Comparison of ENCODE assay signal across 8 cellular contexts in the genomic region with DNA sequence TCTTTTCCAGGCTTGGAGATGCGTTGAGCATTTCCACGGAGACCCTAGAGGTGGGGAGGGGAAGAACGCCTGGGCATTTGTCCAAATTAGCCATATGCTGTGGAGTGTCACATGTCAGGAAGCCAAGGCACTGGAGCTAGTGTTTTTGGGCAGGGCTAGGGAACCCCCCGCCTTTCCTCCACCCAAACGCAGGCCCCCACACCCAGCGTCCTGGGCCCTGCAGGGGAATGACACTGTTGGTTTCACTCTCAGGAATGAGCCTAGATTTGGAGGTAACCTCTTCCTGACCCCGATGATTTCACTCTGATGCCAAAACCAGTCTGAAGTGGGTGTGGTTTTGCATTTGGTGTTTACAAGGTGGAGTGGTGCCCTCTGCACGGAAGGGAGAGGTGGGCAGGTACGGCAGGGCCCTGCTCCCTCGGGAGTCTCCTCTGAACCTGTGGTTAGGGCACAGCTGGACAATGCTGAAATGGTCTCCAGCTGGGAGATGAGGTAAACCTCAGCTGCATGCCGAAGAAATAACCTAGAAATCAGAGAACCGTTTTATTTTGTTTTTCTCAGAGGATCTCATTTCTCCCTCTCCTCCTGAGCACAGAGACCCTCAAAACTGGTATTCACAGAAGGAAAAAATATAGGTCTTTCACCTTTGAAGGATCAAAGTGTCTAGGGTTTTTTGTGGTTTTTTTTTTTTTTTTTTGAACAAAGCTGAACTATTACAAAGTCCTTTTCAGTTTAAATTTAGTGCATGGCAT. TPM values are rescaled to one million over a fixed set of nuclear protein-coding genes. Genes with fewer than 3 reads are reported as not detected.
DNase-seq lines count a peak whose midpoint lies in the region; ATAC-seq and TF ChIP-seq lines count a peak whose summit lies in the region.

No MANE protein-coding gene starts in this region.

- H4K8ac ChIP-seq in mesendoderm (ENCODE audit: low read depth, low read length): no peak overlapping the region

- no peak overlapping the region for H3K4me2 ChIP-seq in mesendoderm (ENCODE audit: low read length)

- H2BK15ac ChIP-seq in mesendoderm (replicated peaks; ENCODE audit: low read depth): no peak overlapping the region

- no peak overlapping the region for H3K9ac ChIP-seq in mesendoderm (ENCODE audit: low read length)

- no peak overlapping the region for H2AK5ac ChIP-seq in mesendoderm (ENCODE audit: low read length)

- no CpG with 5 or more reads among the region's 12 CpGs for WGBS in mesendoderm (ENCODE audit: extremely low coverage, insufficient coverage, low lambda C conversion rate)

- ATAC-seq in HG03565 (IDR thresholded peaks at IDR 0.05; ENCODE audit: unreplicated experiment): peak; percentile 57

- POLR2A ChIA-PET in activated CD4-positive, alpha-beta T cell treated with anti-CD3 and anti-CD28 coated beads, Interleukin-2, amount 10 ng/mL, durations not matched to agents 7 days and 5 days (lab: Charles Lee): no interaction called here

- H3K36me3 Mint-ChIP-seq in activated CD4-positive, alpha-beta T cell treated with anti-CD3 and anti-CD28 coated beads, Interleukin-2, amount 10 ng/mL, durations not matched to agents 7 days and 5 days (ENCODE audit: low read depth): peaks cover 11% of the 10 kb centered on the region
- no peaks in the 10 kb centered on the region for H3K36me3 Mint-ChIP-seq in glutamatergic neuron (ENCODE audit: unreplicated experiment)

- H3K27me3 ChIP-seq in mesendoderm (ENCODE audit: insufficient read depth, low read length, poor library complexity): no peaks in the 10 kb centered on the region

- peaks cover 2% of the 10 kb centered on the region for H3K79me2 ChIP-seq in mesendoderm (ENCODE audit: control insufficient read depth, insufficient read depth, low read length)

- CTCF ChIA-PET in activated CD4-positive, alpha-beta T cell treated with anti-CD3 and anti-CD28 coated beads, Interleukin-2, amount 10 ng/mL, durations not matched to agents 7 days and 5 days (lab: Charles Lee): interaction anchor here (0.8 to 2.9 kb wide), 8 partner anchors 9 to 429 kb away, joined by 3 to 14 read pairs (median 3); no protein-coding TSS in a partner anchor

- H3K4me1 ChIP-seq in mesendoderm (ENCODE audit: control insufficient read depth, low read depth, low read length): no peaks in the 10 kb centered on the region

- H3K27ac ChIP-seq in mesendoderm (ENCODE audit: low read depth, low read length): no peak overlapping the region

- no peak overlapping the region for H3K56ac ChIP-seq in mesendoderm (ENCODE audit: low read length)

- no peak overlapping the region for H4K5ac ChIP-seq in mesendoderm (ENCODE audit: low read length)

- TF ChIP-seq CTCF in GM20000 (IDR thresholded peaks at IDR 0.05; ENCODE audit: extremely low read depth, missing control alignments): no peak
- TF ChIP-seq CTCF in glutamatergic neuron (IDR thresholded peaks at IDR 0.05; ENCODE audit: partially characterized antibody, unreplicated experiment): peak; percentile 24

- no peaks in the 10 kb centered on the region for H3K9me3 Mint-ChIP-seq in activated CD4-positive, alpha-beta T cell treated with anti-CD3 and anti-CD28 coated beads, Interleukin-2, amount 10 ng/mL, durations not matched to agents 7 days and 5 days
- H3K9me3 Mint-ChIP-seq in glutamatergic neuron (ENCODE audit: unreplicated experiment): peaks cover 4% of the 10 kb centered on the region

- H3K79me1 ChIP-seq in mesendoderm (ENCODE audit: low read length): peaks cover 11% of the 10 kb centered on the region

- no peak overlapping the region for H3K4ac ChIP-seq in mesendoderm (ENCODE audit: low read depth, low read length)

- peaks cover 37% of the 10 kb centered on the region for H3K4me1 Mint-ChIP-seq in activated CD4-positive, alpha-beta T cell treated with anti-CD3 and anti-CD28 coated beads, Interleukin-2, amount 10 ng/mL, durations not matched to agents 7 days and 5 days
- peaks cover 34% of the 10 kb centered on the region for H3K4me1 Mint-ChIP-seq in glutamatergic neuron (ENCODE audit: low read depth, unreplicated experiment)

- H3K27me3 Mint-ChIP-seq in activated CD4-positive, alpha-beta T cell treated with anti-CD3 and anti-CD28 coated beads, Interleukin-2, amount 10 ng/mL, durations not matched to agents 7 days and 5 days: no peaks in the 10 kb centered on the region
- H3K27me3 Mint-ChIP-seq in glutamatergic neuron (ENCODE audit: unreplicated experiment): peaks cover 4% of the 10 kb centered on the region

- no peak overlapping the region for H3K4me3 ChIP-seq in mesendoderm (ENCODE audit: low read length)

- H2BK120ac ChIP-seq in mesendoderm (ENCODE audit: low read depth, low read length): no peak overlapping the region

- H2BK5ac ChIP-seq in mesendoderm (ENCODE audit: low read length): no peak overlapping the region

- peak overlapping the region; percentile 85 for H3K27ac Mint-ChIP-seq in activated CD4-positive, alpha-beta T cell treated with anti-CD3 and anti-CD28 coated beads, Interleukin-2, amount 10 ng/mL, durations not matched to agents 7 days and 5 days
- H3K27ac Mint-ChIP-seq in glutamatergic neuron (ENCODE audit: unreplicated experiment): peak overlapping the region; percentile 93

- H3K4me3 Mint-ChIP-seq in activated CD4-positive, alpha-beta T cell treated with anti-CD3 and anti-CD28 coated beads, Interleukin-2, amount 10 ng/mL, durations not matched to agents 7 days and 5 days: peak overlapping the region; percentile 37
- H3K4me3 Mint-ChIP-seq in glutamatergic neuron (ENCODE audit: unreplicated experiment): peak overlapping the region; percentile 68

- H3K23ac ChIP-seq in mesendoderm (ENCODE audit: low read length): no peak overlapping the region

- peaks cover 9% of the 10 kb centered on the region for H3K36me3 ChIP-seq in mesendoderm (ENCODE audit: control insufficient read depth, insufficient read depth, low read length)

- no peak overlapping the region for H3K18ac ChIP-seq in mesendoderm (ENCODE audit: low read length)

- DNase-seq in DMS 273 treated with DMSO at 0.1 percent for 48 hours (lab: John Stamatoyannopoulos, UW) (peak; percentile 76), GM20000 (ENCODE audit: low spot score) (peak; percentile 38), glutamatergic neuron (no peak), SIG-M5 (lab: John Stamatoyannopoulos, UW) (no peak), mesendoderm (no peak), MV-4-11 (lab: John Stamatoyannopoulos, UW) (no peak)
- peak; percentile 48 for DNase-seq in activated CD4-positive, alpha-beta T cell treated with anti-CD3 and anti-CD28 coated beads, Interleukin-2, amount 10 ng/mL, durations not matched to agents 7 days and 5 days

RNA-seq across cellular contexts. Expression of gene MTHFD1L, which starts 29.6 kb away (rescaled TPM):
- 10 to 100 TPM; 34.9 to 40.6 TPM for total RNA-seq in activated CD4-positive, alpha-beta T cell treated with anti-CD3 and anti-CD28 coated beads, Interleukin-2, amount 10 ng/mL, durations not matched to agents 7 days and 5 days
- total RNA-seq in glutamatergic neuron (ENCODE audit: unreplicated experiment): 35.9 TPM
- polyA plus RNA-seq in mesendoderm (2013, experiment 1 of 2): 66.0 TPM
- polyA plus RNA-seq in mesendoderm (2013, experiment 2 of 2): 66.3 TPM

Comparison
In these comparisons a context has a peak if more than half of its experiments do, and no peak if none do; other contexts are left out.
1. DNase-seq: peak in DMS 273 treated with DMSO at 0.1 percent for 48 hours (single experiment), GM20000 (single experiment) and activated CD4-positive, alpha-beta T cell treated with anti-CD3 and anti-CD28 coated beads, Interleukin-2, amount 10 ng/mL, durations not matched to agents 7 days and 5 days (single experiment); none in glutamatergic neuron (single experiment), SIG-M5 (single experiment), mesendoderm (single experiment) and MV-4-11 (single experiment).